10 cellular contexts compared by ENCODE assay signal in the genomic region with DNA sequence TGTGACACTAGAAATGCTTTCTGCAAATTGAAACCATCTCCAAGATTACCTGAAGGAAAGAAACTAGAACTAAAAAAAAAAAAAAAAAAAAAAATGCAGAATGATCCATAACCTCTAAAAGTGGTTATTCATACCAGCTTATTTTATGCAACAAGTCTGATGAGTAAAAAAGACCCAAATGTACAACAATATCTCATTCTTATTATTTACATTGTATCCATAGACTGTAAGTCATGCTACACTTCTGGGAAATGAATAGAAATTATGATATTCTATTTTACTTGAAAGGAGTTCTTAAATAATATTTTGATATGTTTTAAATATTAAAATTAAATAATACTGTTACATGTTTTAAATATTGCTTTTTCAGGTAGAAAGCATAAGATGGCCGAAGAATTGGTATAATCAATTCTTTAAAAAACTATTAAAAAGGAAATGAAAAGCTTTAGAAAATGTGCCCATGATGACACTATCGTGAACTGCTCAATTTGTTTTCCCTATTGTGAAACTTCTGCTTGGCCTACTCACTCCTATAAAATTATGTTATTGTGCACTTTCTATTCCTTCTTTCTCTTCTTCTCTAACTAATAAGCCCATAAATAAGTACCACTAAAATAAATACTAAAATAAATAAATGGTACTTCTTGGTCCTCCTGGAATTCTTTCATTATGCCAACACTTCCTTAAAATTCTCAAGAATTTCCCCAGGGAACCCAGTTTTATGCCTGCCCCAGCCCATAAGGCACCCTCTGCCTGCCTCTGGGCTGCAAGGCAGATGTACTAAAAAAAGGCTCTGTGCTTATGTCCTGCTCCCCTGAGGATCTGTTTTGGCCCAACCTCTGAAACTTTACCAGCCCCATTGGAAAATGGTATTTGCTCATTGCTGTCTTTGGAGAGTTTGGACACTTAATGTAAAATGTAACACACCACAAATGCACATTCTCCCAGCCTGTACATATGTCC. TPM values are rescaled to one million over a fixed set of nuclear protein-coding genes. Genes with fewer than 3 reads are reported as not detected.
DNase-seq lines count a peak whose midpoint lies in the region; ATAC-seq and TF ChIP-seq lines count a peak whose summit lies in the region.
"Had no signal": no experiment of that assay in that cellular context is flagged by ENCODE, and none has a peak within 500 bp of the region (broad histone marks: within the 10 kb centered on the region; RNA-seq: fewer than 3 reads in every experiment).

No MANE protein-coding gene starts in this region.

- CTCF ChIA-PET in CD8-positive, alpha-beta T cell (lab: Charles Lee) = interaction anchor here (0.6 to 1.1 kb wide), 3 partner anchors 30 to 954 kb away, joined by 3 to 4 read pairs (median 3); no protein-coding TSS in a partner anchor
- CTCF ChIA-PET in activated CD4-positive, alpha-beta memory T cell treated with anti-CD3 and anti-CD28 coated beads for 36 hours (lab: Charles Lee) = interaction anchor here (0.7 to 2.2 kb wide), 4 partner anchors 15 to 209 kb away, joined by 3 to 12 read pairs (median 3); no protein-coding TSS in a partner anchor

- H3K4me3 ChIP-seq in CD8-positive, alpha-beta T cell (ENCODE audit: low read depth, low read length) = no peak overlapping the region
- no peak overlapping the region for H3K4me3 ChIP-seq in mucosa of descending colon

- no peak overlapping the region for H3K27ac ChIP-seq in CD8-positive, alpha-beta T cell (ENCODE audit: low read depth, low read length)

- H3K9me3 Mint-ChIP-seq in CD8-positive, alpha-beta T cell = no peaks in the 10 kb centered on the region
- no peaks in the 10 kb centered on the region for H3K9me3 Mint-ChIP-seq in activated CD4-positive, alpha-beta memory T cell treated with anti-CD3 and anti-CD28 coated beads for 36 hours

- H3K4me3 Mint-ChIP-seq in CD8-positive, alpha-beta T cell = peak overlapping the region; percentile 64
- H3K4me3 Mint-ChIP-seq in activated CD4-positive, alpha-beta memory T cell treated with anti-CD3 and anti-CD28 coated beads for 36 hours = peak overlapping the region; percentile 78

- peaks cover 16% of the 10 kb centered on the region for H3K4me1 ChIP-seq in CD8-positive, alpha-beta T cell (ENCODE audit: insufficient read depth, low read length)
- no peaks in the 10 kb centered on the region for H3K4me1 ChIP-seq in mucosa of descending colon (ENCODE audit: low read depth)

- peaks cover 10% of the 10 kb centered on the region for H3K36me3 Mint-ChIP-seq in CD8-positive, alpha-beta T cell
- H3K36me3 Mint-ChIP-seq in activated CD4-positive, alpha-beta memory T cell treated with anti-CD3 and anti-CD28 coated beads for 36 hours = peaks cover 10% of the 10 kb centered on the region

- no peak for ATAC-seq in CD8-positive, alpha-beta T cell
- ATAC-seq in mucosa of descending colon (peak; percentile 25), GM18858 (IDR thresholded peaks at IDR 0.05; ENCODE audit: unreplicated experiment) (no peak), HG03378 (IDR thresholded peaks at IDR 0.05; ENCODE audit: unreplicated experiment) (no peak)

- POLR2A ChIA-PET in CD8-positive, alpha-beta T cell (lab: Charles Lee) = no interaction called here
- POLR2A ChIA-PET in activated CD4-positive, alpha-beta memory T cell treated with anti-CD3 and anti-CD28 coated beads for 36 hours (lab: Charles Lee) = interaction anchor here (0.8 to 5.4 kb wide), 5 partner anchors 8 to 145 kb away, joined by 4 to 58 read pairs (median 4); a partner anchor contains a TSS

- H3K36me3 ChIP-seq in CD8-positive, alpha-beta T cell (ENCODE audit: insufficient read depth, low read length) = no peaks in the 10 kb centered on the region
- H3K36me3 ChIP-seq in mucosa of descending colon (ENCODE audit: low read depth) = no peaks in the 10 kb centered on the region
- H3K36me3 ChIP-seq: heart right ventricle had no signal

- H3K4me1 Mint-ChIP-seq in CD8-positive, alpha-beta T cell (ENCODE audit: low read depth) = peaks cover 61% of the 10 kb centered on the region
- H3K4me1 Mint-ChIP-seq in activated CD4-positive, alpha-beta memory T cell treated with anti-CD3 and anti-CD28 coated beads for 36 hours (ENCODE audit: low read depth) = peaks cover 72% of the 10 kb centered on the region

- intact Hi-C loops in CD8-positive, alpha-beta T cell (cut with DNase I, micrococcal nuclease) = loop anchor here (2.0 to 10.0 kb wide), 4 partner anchors 15 to 209 kb away; no protein-coding TSS in a partner anchor
- intact Hi-C loops in activated CD4-positive, alpha-beta memory T cell treated with anti-CD3 and anti-CD28 coated beads for 36 hours (cut with micrococcal nuclease) = loop anchor here (1.0 to 2.0 kb wide), 3 partner anchors 18 to 209 kb away; a partner anchor contains a TSS
- intact Hi-C loops in mucosa of descending colon (cut with DNase I, micrococcal nuclease) = no loop called here

- no peaks in the 10 kb centered on the region for H3K27me3 Mint-ChIP-seq in CD8-positive, alpha-beta T cell (ENCODE audit: low read depth)
- H3K27me3 Mint-ChIP-seq in activated CD4-positive, alpha-beta memory T cell treated with anti-CD3 and anti-CD28 coated beads for 36 hours = no peaks in the 10 kb centered on the region

- no peak for TF ChIP-seq CTCF in CD8-positive, alpha-beta T cell (IDR thresholded peaks at IDR 0.05)
- no peak for TF ChIP-seq CTCF in mucosa of descending colon (IDR thresholded peaks at IDR 0.05)

- H3K27me3 ChIP-seq in CD8-positive, alpha-beta T cell (ENCODE audit: insufficient read depth, low read length) = no peaks in the 10 kb centered on the region
- H3K27me3 ChIP-seq: heart right ventricle had no signal

- peak overlapping the region; percentile 68 for H3K27ac Mint-ChIP-seq in CD8-positive, alpha-beta T cell
- peak overlapping the region; percentile 95 for H3K27ac Mint-ChIP-seq in activated CD4-positive, alpha-beta memory T cell treated with anti-CD3 and anti-CD28 coated beads for 36 hours

- H3K9me3 ChIP-seq in CD8-positive, alpha-beta T cell (ENCODE audit: low read length) = no peaks in the 10 kb centered on the region
- H3K9me3 ChIP-seq in mucosa of descending colon = no peaks in the 10 kb centered on the region
- H3K9me3 ChIP-seq: heart right ventricle had no signal

- DNase-seq in CD8-positive, alpha-beta T cell = no peak
- DNase-seq in Kasumi-1 (lab: John Stamatoyannopoulos, UW) (peak; percentile 38 to 47), mucosa of descending colon (no peak), A172 (ENCODE audit: low spot score) (no peak)
- no peak for DNase-seq in activated CD4-positive, alpha-beta memory T cell treated with anti-CD3 and anti-CD28 coated beads for 36 hours
- DNase-seq: DMS79, heart right ventricle, NCI-H446 treated with DMSO at 0.1 percent for 48 hours had no signal

RNA-seq across cellular contexts. Expression of a gene that starts 18.1 kb away (rescaled TPM):
- 10 to 100 TPM; 45.8 to 47.0 TPM for total RNA-seq in CD8-positive, alpha-beta T cell
- 10 to 100 TPM; 47.5 to 48.4 TPM for total RNA-seq in activated CD4-positive, alpha-beta memory T cell treated with anti-CD3 and anti-CD28 coated beads for 36 hours
- 10 to 100 TPM in 1 of 3 donors, 1 to 10 TPM in 2; 3.2 to 11.1 (median 6.5) TPM for total RNA-seq in mucosa of descending colon
- not detected in 2 replicates for total RNA-seq in A172 (2014; rRNA removed; shearing (Covaris generic))

Comparison
In these comparisons a context has a peak if more than half of its experiments do, and no peak if none do; other contexts are left out.
1. DNase-seq: peak in Kasumi-1 (2 of 2); none in CD8-positive, alpha-beta T cell (0 of 7), activated CD4-positive, alpha-beta memory T cell treated with anti-CD3 and anti-CD28 coated beads for 36 hours (single experiment), mucosa of descending colon (0 of 3) and A172 (single experiment).
2. intact Hi-C loops: an anchor here in CD8-positive, alpha-beta T cell (2.0 to 10.0 kb wide) and activated CD4-positive, alpha-beta memory T cell treated with anti-CD3 and anti-CD28 coated beads for 36 hours (1.0 to 2.0 kb wide); none called in mucosa of descending colon.